26 cellular contexts compared by ENCODE assay signal in genomic region chr6:141017941-141018340, GRCh38.
A peak's percentile ranks its signal among the peaks of the same experiment; 100 is the strongest.
DNase-seq lines count a peak whose midpoint lies in the region; ATAC-seq, FAIRE-seq and TF ChIP-seq lines count a peak whose summit lies in the region.
"Had no signal": no experiment of that assay in that cellular context is flagged by ENCODE, and none has a peak within 500 bp of the region (broad histone marks: within the 10 kb centered on the region; RNA-seq: fewer than 3 reads in every experiment).

No MANE protein-coding gene starts in this region.

- CTCF ChIA-PET in SK-N-SH (lab: Yijun Ruan, JAX): no interaction called here

- no peaks in the 10 kb centered on the region for H4K20me1 ChIP-seq in SK-N-SH (ENCODE audit: insufficient read depth)
- H4K20me1 ChIP-seq: BLaER1 treated with 17β-estradiol and CSF1 and Interleukin-3, amounts not matched to agents 10 nM and 100 nM had no signal

- ATAC-seq in SK-N-SH treated with all-trans-retinoic acid at 6 μM for 48 hours: no peak
- peak; percentile 50 for ATAC-seq in GM18861 (IDR thresholded peaks at IDR 0.05; ENCODE audit: unreplicated experiment)
- ATAC-seq in HG03175 (IDR thresholded peaks at IDR 0.05; ENCODE audit: unreplicated experiment): peak; percentile 44
- no peak for ATAC-seq in HG02610 (IDR thresholded peaks at IDR 0.05; ENCODE audit: unreplicated experiment)
- ATAC-seq in pancreas: no peak
- ATAC-seq: A549; CD8-positive, alpha-beta T cell; GM12878 had no signal

- no peaks in the 10 kb centered on the region for H3K79me2 ChIP-seq in SK-N-SH (ENCODE audit: insufficient read depth)

- no peak for TF ChIP-seq RAD21 in SK-N-SH (IDR thresholded peaks at IDR 0.05; ENCODE audit: low read length)

- H3K36me3 ChIP-seq in SK-N-SH (replicated peaks in 1 of 2; ENCODE audit: control insufficient read depth in 1 of 2, insufficient read depth in 2 of 2, low read length in 1 of 2) (no peaks in the 10 kb centered on the region), pancreas (no peaks in the 10 kb centered on the region)
- H3K36me3 ChIP-seq: BLaER1 treated with 17β-estradiol and CSF1 and Interleukin-3, amounts not matched to agents 10 nM and 100 nM had no signal

- intact Hi-C loops in pancreas (cut with DNase I): no loop called here

- no peak for DNase-seq in SK-N-SH
- DNase-seq in pancreas: no peak
- DNase-seq: AML-193; Caco-2; Calu3; CD4-positive, alpha-beta T cell; CD8-positive, alpha-beta T cell; DMS 273 treated with DMSO at 0.1 percent for 48 hours; DMS153; DMS53; DMS79; DND-41; EL; GDM1 had no signal

- H3K4me3 ChIP-seq in SK-N-SH (ENCODE audit: low read depth in 2 of 2, low read length in 1 of 2) (no peak overlapping the region), pancreas (no peak overlapping the region)
- H3K4me3 ChIP-seq: A549; BLaER1 treated with 17β-estradiol and CSF1 and Interleukin-3, amounts not matched to agents 10 nM and 100 nM; GM12878 had no signal

- H3F3A ChIP-seq in SK-N-SH (replicated peaks; ENCODE audit: insufficient read depth): no peaks in the 10 kb centered on the region

- no peaks in the 10 kb centered on the region for H3K4me1 ChIP-seq in SK-N-SH (ENCODE audit: control insufficient read depth in 1 of 2, insufficient read depth in 2 of 2, low read depth in 1 of 2, low read length in 1 of 2)
- H3K4me1 ChIP-seq in pancreas: no peaks in the 10 kb centered on the region
- H3K4me1 ChIP-seq: A549, Caco-2 had no signal

- FAIRE-seq in pancreas (lab: Jason Lieb, UNC): no peak
- FAIRE-seq: A549, GM12878, GM12892, GM18507, GM19239 had no signal

- no peaks in the 10 kb centered on the region for H3K27me3 ChIP-seq in SK-N-SH (ENCODE audit: insufficient read depth)
- H3K27me3 ChIP-seq in pancreas: no peaks in the 10 kb centered on the region
- H3K27me3 ChIP-seq: BLaER1 treated with 17β-estradiol and CSF1 and Interleukin-3, amounts not matched to agents 10 nM and 100 nM had no signal

- TF ChIP-seq EP300 in SK-N-SH (IDR thresholded peaks at IDR 0.05; ENCODE audit: borderline replicate concordance in 1 of 2, low read depth in 1 of 2, low read length in 1 of 2): no peak

- no peak overlapping the region for H3K27ac ChIP-seq in SK-N-SH (ENCODE audit: low read depth in 2 of 2, low read length in 1 of 2)
- no peak overlapping the region for H3K27ac ChIP-seq in pancreas
- H3K27ac ChIP-seq: 22Rv1; A549; BLaER1 treated with 17β-estradiol and CSF1 and Interleukin-3, amounts not matched to agents 10 nM and 100 nM; C4-2B had no signal

- peaks cover 3% of the 10 kb centered on the region; the same call in 1 of the 2 replicates for H3K9me3 ChIP-seq in SK-N-SH
- H3K9me3 ChIP-seq in pancreas: no peaks in the 10 kb centered on the region
- H3K9me3 ChIP-seq: A549; BLaER1 treated with 17β-estradiol and CSF1 and Interleukin-3, amounts not matched to agents 10 nM and 100 nM; Caco-2 had no signal

- H3K9ac ChIP-seq in SK-N-SH: no peak overlapping the region
- H3K9ac ChIP-seq: BLaER1 treated with 17β-estradiol and CSF1 and Interleukin-3, amounts not matched to agents 10 nM and 100 nM had no signal

- H3K9me2 ChIP-seq in SK-N-SH: no peaks in the 10 kb centered on the region

- no peak for TF ChIP-seq CTCF in SK-N-SH (IDR thresholded peaks at IDR 0.05)
- no peak for TF ChIP-seq CTCF in pancreas (IDR thresholded peaks at IDR 0.05)

- H2AFZ ChIP-seq in SK-N-SH (ENCODE audit: low read depth): peak overlapping the region; percentile 71; the same call in 1 of the 2 replicates

- WGBS in SK-N-SH (ENCODE audit: low lambda C conversion rate): 12% methylated on average over 5 of the region's 5 CpGs
- WGBS in pancreas, 2 donors: 66 to 77% methylated on average over 5 of the region's 5 CpGs

- no peak overlapping the region for H3K4me2 ChIP-seq in SK-N-SH
- H3K4me2 ChIP-seq: A549 had no signal

- POLR2A ChIA-PET in SK-N-SH (lab: Yijun Ruan, JAX): no interaction called here

TF ChIP-seq in SK-N-SH, 30 proteins besides CTCF, POLR2A, EP300 and RAD21:
- TF ChIP-seq GABPA (IDR thresholded peaks at IDR 0.05; ENCODE audit: low read depth) (no peak), MEF2A (IDR thresholded peaks at IDR 0.05; ENCODE audit: borderline replicate concordance, low read depth) (no peak)

TF ChIP-seq in SK-N-SH treated with all-trans-retinoic acid at 6 μM for 48 hours, 23 proteins besides CTCF, POLR2A, EP300 and RAD21:
- no peak for TF ChIP-seq SNAI2 (CRISPR knock-in tag; IDR thresholded peaks at IDR 0.05)
- no peak for TF ChIP-seq ZNF8 (CRISPR knock-in tag; IDR thresholded peaks at IDR 0.05)
- TF ChIP-seq CSDC2 (CRISPR knock-in tag; IDR thresholded peaks at IDR 0.05): no peak
- TF ChIP-seq BACH2 (CRISPR knock-in tag; IDR thresholded peaks at IDR 0.05; ENCODE audit: borderline replicate concordance): no peak
- TF ChIP-seq TOX (CRISPR knock-in tag; IDR thresholded peaks at IDR 0.05; ENCODE audit: borderline replicate concordance): no peak
- no peak for TF ChIP-seq ESRRG (CRISPR knock-in tag; IDR thresholded peaks at IDR 0.05)
- no peak for TF ChIP-seq TCF4 (CRISPR knock-in tag; IDR thresholded peaks at IDR 0.05; ENCODE audit: borderline replicate concordance)
- no peak for TF ChIP-seq OSR1 (CRISPR knock-in tag; IDR thresholded peaks at IDR 0.05)
- TF ChIP-seq ARNTL (CRISPR knock-in tag; IDR thresholded peaks at IDR 0.05; ENCODE audit: borderline replicate concordance, low read depth): no peak

Comparison
In these comparisons a context has a peak if more than half of its experiments do, and no peak if none do; other contexts are left out.
1. ATAC-seq: peak in GM18861 (single experiment) and HG03175 (single experiment); none in SK-N-SH treated with all-trans-retinoic acid at 6 μM for 48 hours (single experiment), HG02610 (single experiment) and pancreas (0 of 4).